Comparison of ENCODE assay signal across 22 cellular contexts in genomic region chr12:125053821-125054220, GRCh38.
"Had no signal": no experiment of that assay in that cellular context is flagged by ENCODE, and none has a peak within 500 bp of the region (broad histone marks: within the 10 kb centered on the region; RNA-seq: fewer than 3 reads in every experiment).

No MANE protein-coding gene starts in this region.

- H3K9me3 Mint-ChIP-seq: activated CD4-positive, alpha-beta memory T cell treated with anti-CD3 and anti-CD28 coated beads, Interleukin-2, amount 10 ng/mL, durations not matched to agents 7 days and 5 days; activated CD4-positive, alpha-beta T cell treated with anti-CD3 and anti-CD28 coated beads, Interleukin-2, amount 10 ng/mL, durations not matched to agents 24 days and 14 days; activated naive CD4-positive, alpha-beta T cell treated with anti-CD3 and anti-CD28 coated beads for 36 hours; activated naive CD8-positive, alpha-beta T cell treated with anti-CD3 and anti-CD28 coated beads, Interleukin-2, amount 10 ng/mL, durations not matched to agents 7 days and 5 days; activated T-cell treated with anti-CD3 and anti-CD28 coated beads, Interleukin-2, amount 50 U/mL, for 72 hours; dendritic cell treated with granulocyte-macrophage colony-stimulating factor and Interleukin-4, amounts not matched to agents 40 ng/mL and 50 ng/mL, for 4 days; natural killer cell treated with Interleukin-12 subunit alpha and Interleukin-12 subunit beta and Interleukin-15 and Interleukin-18, amount 100 ng/mL, for 72 hours; stimulated activated memory B cell treated with anti-CD40 and anti-IgM and Interleukin-4, amounts not matched to agents 10 μg/mL and 1 μg/mL and 100 μg/mL, for 72 hours; T-helper 2 cell treated with Interferon-gamma antibody and Interleukin-4, amounts not matched to agents 5 μg/mL and 100 μg/mL, for 36 hours had no signal

- H3K9me3 ChIP-seq: heart left ventricle, ovary, prostate gland, right atrium auricular region had no signal

- H3K4me3 Mint-ChIP-seq: activated CD4-positive, alpha-beta memory T cell treated with anti-CD3 and anti-CD28 coated beads, Interleukin-2, amount 10 ng/mL, durations not matched to agents 7 days and 5 days; activated CD4-positive, alpha-beta T cell treated with anti-CD3 and anti-CD28 coated beads, Interleukin-2, amount 10 ng/mL, durations not matched to agents 24 days and 14 days; activated naive CD4-positive, alpha-beta T cell treated with anti-CD3 and anti-CD28 coated beads for 36 hours; activated naive CD8-positive, alpha-beta T cell treated with anti-CD3 and anti-CD28 coated beads, Interleukin-2, amount 10 ng/mL, durations not matched to agents 7 days and 5 days; activated T-cell treated with anti-CD3 and anti-CD28 coated beads, Interleukin-2, amount 50 U/mL, for 72 hours; dendritic cell treated with granulocyte-macrophage colony-stimulating factor and Interleukin-4, amounts not matched to agents 40 ng/mL and 50 ng/mL, for 4 days; natural killer cell treated with Interleukin-12 subunit alpha and Interleukin-12 subunit beta and Interleukin-15 and Interleukin-18, amount 100 ng/mL, for 72 hours; stimulated activated memory B cell treated with anti-CD40 and anti-IgM and Interleukin-4, amounts not matched to agents 10 μg/mL and 1 μg/mL and 100 μg/mL, for 72 hours; T-cell; T-helper 2 cell treated with Interferon-gamma antibody and Interleukin-4, amounts not matched to agents 5 μg/mL and 100 μg/mL, for 36 hours; type B pancreatic cell had no signal

- H3K27ac Mint-ChIP-seq: activated CD4-positive, alpha-beta memory T cell treated with anti-CD3 and anti-CD28 coated beads, Interleukin-2, amount 10 ng/mL, durations not matched to agents 7 days and 5 days; activated CD4-positive, alpha-beta T cell treated with anti-CD3 and anti-CD28 coated beads, Interleukin-2, amount 10 ng/mL, durations not matched to agents 24 days and 14 days; activated naive CD4-positive, alpha-beta T cell treated with anti-CD3 and anti-CD28 coated beads for 36 hours; activated naive CD8-positive, alpha-beta T cell treated with anti-CD3 and anti-CD28 coated beads, Interleukin-2, amount 10 ng/mL, durations not matched to agents 7 days and 5 days; activated T-cell treated with anti-CD3 and anti-CD28 coated beads, Interleukin-2, amount 50 U/mL, for 72 hours; dendritic cell treated with granulocyte-macrophage colony-stimulating factor and Interleukin-4, amounts not matched to agents 40 ng/mL and 50 ng/mL, for 4 days; natural killer cell treated with Interleukin-12 subunit alpha and Interleukin-12 subunit beta and Interleukin-15 and Interleukin-18, amount 100 ng/mL, for 72 hours; stimulated activated memory B cell treated with anti-CD40 and anti-IgM and Interleukin-4, amounts not matched to agents 10 μg/mL and 1 μg/mL and 100 μg/mL, for 72 hours; T-cell; T-helper 2 cell treated with Interferon-gamma antibody and Interleukin-4, amounts not matched to agents 5 μg/mL and 100 μg/mL, for 36 hours; type B pancreatic cell had no signal

- H3K4me3 ChIP-seq: heart left ventricle, ovary, prostate gland, right atrium auricular region had no signal

- H3K27me3 ChIP-seq: heart left ventricle, ovary, right atrium auricular region had no signal

- H3K27ac ChIP-seq: heart left ventricle, ovary, prostate gland, right atrium auricular region, VCaP had no signal

- H3K27me3 Mint-ChIP-seq: type B pancreatic cell had no signal

- H3K4me1 ChIP-seq: prostate gland had no signal

- H3K36me3 ChIP-seq: heart left ventricle, ovary, prostate gland, right atrium auricular region had no signal

- H3K36me3 Mint-ChIP-seq: activated naive CD8-positive, alpha-beta T cell treated with anti-CD3 and anti-CD28 coated beads, Interleukin-2, amount 10 ng/mL, durations not matched to agents 7 days and 5 days; natural killer cell treated with Interleukin-12 subunit alpha and Interleukin-12 subunit beta and Interleukin-15 and Interleukin-18, amount 100 ng/mL, for 72 hours; stimulated activated memory B cell treated with anti-CD40 and anti-IgM and Interleukin-4, amounts not matched to agents 10 μg/mL and 1 μg/mL and 100 μg/mL, for 72 hours; T-cell; type B pancreatic cell had no signal

- DNase-seq: activated CD4-positive, alpha-beta memory T cell treated with anti-CD3 and anti-CD28 coated beads, Interleukin-2, amount 10 ng/mL, durations not matched to agents 7 days and 5 days; activated CD4-positive, alpha-beta T cell treated with anti-CD3 and anti-CD28 coated beads, Interleukin-2, amount 10 ng/mL, durations not matched to agents 24 days and 14 days; activated effector memory CD4-positive, alpha-beta T cell treated with Interleukin-2 at 50 U/mL for 16 hours; activated naive CD4-positive, alpha-beta T cell treated with anti-CD3 and anti-CD28 coated beads for 36 hours; activated naive CD8-positive, alpha-beta T cell treated with anti-CD3 and anti-CD28 coated beads, Interleukin-2, amount 10 ng/mL, durations not matched to agents 7 days and 5 days; activated T-cell treated with anti-CD3 and anti-CD28 coated beads, Interleukin-2, amount 50 U/mL, for 72 hours; amniotic stem cell; effector CD4-positive, alpha-beta T cell; erythroblast; heart left ventricle; left ventricle myocardium superior; stimulated activated CD4-positive, alpha-beta T cell treated with anti-CD3 and anti-CD28 coated beads, Interleukin-2, amount 100 ng/mL, for 24 hours; T-cell had no signal
